16 cellular contexts compared by ENCODE assay signal in genomic region chr13:48831248-48831647, GRCh38.
DNase-seq lines count a peak whose midpoint lies in the region; ATAC-seq and TF ChIP-seq lines count a peak whose summit lies in the region.
"Had no signal": no experiment of that assay in that cellular context is flagged by ENCODE, and none has a peak within 500 bp of the region (broad histone marks: within the 10 kb centered on the region; RNA-seq: fewer than 3 reads in every experiment).

No MANE protein-coding gene starts in this region.

- H3K4me3 Mint-ChIP-seq in activated naive CD8-positive, alpha-beta T cell treated with anti-CD3 and anti-CD28 coated beads for 36 hours, result no peak overlapping the region
- H3K4me3 Mint-ChIP-seq: T-cell had no signal

- no TSS peak for BruUV-seq in A673 (replicated peaks; lab: Mats Ljungman, UMichigan)

- no peaks in the 10 kb centered on the region for H3K27me3 Mint-ChIP-seq in activated naive CD8-positive, alpha-beta T cell treated with anti-CD3 and anti-CD28 coated beads for 36 hours
- H3K27me3 Mint-ChIP-seq: T-cell had no signal

- POLR2A ChIA-PET in A673 (lab: Charles Lee; ENCODE audit: low non-redundant PET), result no interaction called here

- H3K9me3 Mint-ChIP-seq in activated naive CD8-positive, alpha-beta T cell treated with anti-CD3 and anti-CD28 coated beads for 36 hours, result peaks cover 25% of the 10 kb centered on the region

- no peaks in the 10 kb centered on the region for H3K4me1 ChIP-seq in foreskin keratinocyte
- no peaks in the 10 kb centered on the region for H3K4me1 ChIP-seq in A673 (ENCODE audit: insufficient read depth, low read length, poor library complexity, severe bottlenecking)
- H3K4me1 ChIP-seq: colonic mucosa, transverse colon had no signal

- H3K36me3 Mint-ChIP-seq in activated naive CD8-positive, alpha-beta T cell treated with anti-CD3 and anti-CD28 coated beads for 36 hours, result peaks cover 23% of the 10 kb centered on the region

- peaks cover 3% of the 10 kb centered on the region for H3K27me3 ChIP-seq in foreskin keratinocyte
- H3K27me3 ChIP-seq in A673 (replicated peaks; ENCODE audit: insufficient read depth, low read depth, low read length, poor library complexity), result no peaks in the 10 kb centered on the region
- H3K27me3 ChIP-seq: colonic mucosa, transverse colon had no signal

- peak; percentile 77 for ATAC-seq in GM18907 (IDR thresholded peaks at IDR 0.05; ENCODE audit: unreplicated experiment)
- peak; percentile 38 for ATAC-seq in HG02763 (IDR thresholded peaks at IDR 0.05; ENCODE audit: unreplicated experiment)
- ATAC-seq in HG03520 (IDR thresholded peaks at IDR 0.05; ENCODE audit: unreplicated experiment), result no peak
- ATAC-seq in foreskin keratinocyte, result no peak
- ATAC-seq: activated CD4-positive, CD25-positive, alpha-beta regulatory T cell treated with anti-CD3 and anti-CD28 coated beads, Interleukin-2, amount 50 U/mL, for 24 hours; T-cell had no signal

- peak overlapping the region; percentile 38 for H3K27ac Mint-ChIP-seq in activated naive CD8-positive, alpha-beta T cell treated with anti-CD3 and anti-CD28 coated beads for 36 hours
- H3K27ac Mint-ChIP-seq: T-cell had no signal

- DNase-seq in ELR (ENCODE audit: low read depth), result peak; percentile 8
- no peak for DNase-seq in activated naive CD8-positive, alpha-beta T cell treated with anti-CD3 and anti-CD28 coated beads for 36 hours
- no peak for DNase-seq in NK-92 treated with Interleukin-12 subunit alpha and Interleukin-12 subunit beta, amount 100 ng/mL, for 24 hours (lab: John Stamatoyannopoulos, UW)
- no peak for DNase-seq in foreskin keratinocyte
- no peak for DNase-seq in A673 (ENCODE audit: low spot score)
- DNase-seq: colonic mucosa, hippocampal formation, NCI-H1694 treated with DMSO at 0.1 percent for 48 hours, NCI-H69, RPMI8226, T-cell, transverse colon had no signal

- H3K27ac ChIP-seq in foreskin keratinocyte (no peak overlapping the region), A673 (ENCODE audit: low read depth, low read length, poor library complexity, severe bottlenecking) (no peak overlapping the region)
- H3K27ac ChIP-seq: colonic mucosa, transverse colon had no signal

- TF ChIP-seq CTCF in foreskin keratinocyte (conservative IDR thresholded peaks at IDR 0.05), result no peak
- TF ChIP-seq CTCF in A673 (conservative IDR thresholded peaks at IDR 0.05; ENCODE audit: low read depth, low read length), result no peak

- H3K4me3 ChIP-seq in A673 (ENCODE audit: low read depth, low read length, poor library complexity, severe bottlenecking), result no peak overlapping the region
- H3K4me3 ChIP-seq: colonic mucosa, transverse colon had no signal

- H3K36me3 ChIP-seq in A673 (ENCODE audit: insufficient read depth, low read length, poor library complexity, severe bottlenecking), result no peaks in the 10 kb centered on the region
- H3K36me3 ChIP-seq: colonic mucosa, transverse colon had no signal

- H3K9me3 ChIP-seq in A673 (ENCODE audit: low read depth, low read length, poor library complexity, severe bottlenecking), result no peaks in the 10 kb centered on the region
- H3K9me3 ChIP-seq: colonic mucosa had no signal

- H3K4me1 Mint-ChIP-seq in activated naive CD8-positive, alpha-beta T cell treated with anti-CD3 and anti-CD28 coated beads for 36 hours, result peaks cover 41% of the 10 kb centered on the region

- intact Hi-C loops in A673 (cut with micrococcal nuclease; ENCODE audit: unreplicated experiment), result no loop called here

- CTCF ChIA-PET in A673 (lab: Charles Lee), result no interaction called here

Comparison
In these comparisons a context has a peak if more than half of its experiments do, and no peak if none do; other contexts are left out.
1. ATAC-seq: peak in GM18907 (single experiment) and HG02763 (single experiment); none in HG03520 (single experiment) and foreskin keratinocyte (single experiment).